ENCODE assay signal across 13 cellular contexts in the genomic region with DNA sequence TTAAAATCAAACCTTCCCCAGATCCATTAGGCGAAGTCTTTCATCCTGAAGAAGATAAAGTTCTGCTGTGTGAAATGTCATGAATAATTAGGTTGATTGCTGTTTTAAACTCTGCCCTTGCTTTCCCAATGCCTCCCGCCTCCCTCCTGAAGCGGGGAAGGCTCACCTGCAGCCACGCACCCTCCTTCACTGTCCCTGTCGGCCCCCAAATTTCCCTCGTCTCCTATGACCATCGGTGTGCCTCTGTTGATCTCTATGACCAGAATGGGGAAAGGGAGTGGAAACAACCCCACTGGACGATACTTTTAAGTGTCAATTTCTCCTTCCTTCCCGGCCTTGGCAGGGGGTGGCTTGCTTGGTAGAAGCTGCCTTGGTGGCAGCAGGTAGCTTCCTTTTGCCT. TPM values are rescaled to one million over a fixed set of nuclear protein-coding genes. Genes with fewer than 3 reads are reported as not detected.
DNase-seq lines count a peak whose midpoint lies in the region; ATAC-seq lines count a peak whose summit lies in the region.
"Had no signal": no experiment of that assay in that cellular context is flagged by ENCODE, and none has a peak within 500 bp of the region (broad histone marks: within the 10 kb centered on the region; RNA-seq: fewer than 3 reads in every experiment).

No MANE protein-coding gene starts in this region.

- peaks cover 0 to 11% (median 2%) of the 10 kb centered on the region in 3 experiments for H3K27me3 ChIP-seq in neuronal stem cell (ENCODE audit: control insufficient read depth in 3 of 3, insufficient read depth in 3 of 3, low read depth in 1 of 3, low read length in 3 of 3)
- H3K27me3 ChIP-seq: BLaER1 treated with 17β-estradiol and CSF1 and Interleukin-3, amounts not matched to agents 10 nM and 100 nM had no signal

- no peak for ATAC-seq in HG03342 (IDR thresholded peaks at IDR 0.05; ENCODE audit: unreplicated experiment)
- ATAC-seq: GM12878, HCT116 had no signal

- peak overlapping the region; percentile 13 for H3K27ac Mint-ChIP-seq in activated naive CD4-positive, alpha-beta T cell treated with anti-CD3 and anti-CD28 coated beads, Interleukin-2, amount 10 ng/mL, durations not matched to agents 7 days and 5 days
- peak overlapping the region; percentile 5 for H3K27ac Mint-ChIP-seq in dendritic cell treated with granulocyte-macrophage colony-stimulating factor and Interleukin-4, amounts not matched to agents 40 ng/mL and 50 ng/mL, for 4 days
- H3K27ac Mint-ChIP-seq: CD4-positive, CD25-positive, alpha-beta regulatory T cell had no signal

- no CpG with 5 or more reads among the region's 9 CpGs for WGBS in neuronal stem cell (ENCODE audit: extremely low coverage in 2 of 2, insufficient read length in 2 of 2, insufficient replicate concordance in 1 of 2), 2 donors

- H4K8ac ChIP-seq in neuronal stem cell (ENCODE audit: low read depth, low read length): no peak overlapping the region

- no peaks in the 10 kb centered on the region for H3K4me1 Mint-ChIP-seq in activated naive CD4-positive, alpha-beta T cell treated with anti-CD3 and anti-CD28 coated beads, Interleukin-2, amount 10 ng/mL, durations not matched to agents 7 days and 5 days
- H3K4me1 Mint-ChIP-seq in dendritic cell treated with granulocyte-macrophage colony-stimulating factor and Interleukin-4, amounts not matched to agents 40 ng/mL and 50 ng/mL, for 4 days (ENCODE audit: low read depth): peaks cover 37% of the 10 kb centered on the region
- H3K4me1 Mint-ChIP-seq: CD4-positive, CD25-positive, alpha-beta regulatory T cell had no signal

- intact Hi-C loops in dendritic cell treated with granulocyte-macrophage colony-stimulating factor and Interleukin-4, amounts not matched to agents 40 ng/mL and 50 ng/mL, for 4 days (cut with micrococcal nuclease): no loop called here

- H3K9me3 ChIP-seq in neuronal stem cell (replicated peaks in 1 of 2; ENCODE audit: control insufficient read depth in 2 of 2, insufficient read depth in 1 of 2, low read depth in 1 of 2, low read length in 2 of 2): no peaks in the 10 kb centered on the region
- H3K9me3 ChIP-seq: BLaER1 treated with 17β-estradiol and CSF1 and Interleukin-3, amounts not matched to agents 10 nM and 100 nM had no signal

- H3K9ac ChIP-seq in neuronal stem cell (ENCODE audit: low read depth, low read length, poor library complexity): no peak overlapping the region
- H3K9ac ChIP-seq: BLaER1 treated with 17β-estradiol and CSF1 and Interleukin-3, amounts not matched to agents 10 nM and 100 nM had no signal

- H2AK5ac ChIP-seq in neuronal stem cell (ENCODE audit: low read depth, low read length): peak overlapping the region; percentile 53

- H3K4ac ChIP-seq in neuronal stem cell (ENCODE audit: low read length): no peak overlapping the region

- peaks cover 14 to 20% of the 10 kb centered on the region in 2 donors for H3K4me1 ChIP-seq in neuronal stem cell (ENCODE audit: control insufficient read depth in 2 of 2, insufficient read depth in 1 of 2, low read depth in 1 of 2, low read length in 2 of 2)

- CTCF ChIA-PET in activated naive CD4-positive, alpha-beta T cell treated with anti-CD3 and anti-CD28 coated beads, Interleukin-2, amount 10 ng/mL, durations not matched to agents 7 days and 5 days (lab: Charles Lee): interaction anchor here (1.4 kb wide), 1 partner anchor 11 kb away, joined by 3 read pairs; no protein-coding TSS in a partner anchor

- H3K9me3 Mint-ChIP-seq in activated naive CD4-positive, alpha-beta T cell treated with anti-CD3 and anti-CD28 coated beads, Interleukin-2, amount 10 ng/mL, durations not matched to agents 7 days and 5 days: no peaks in the 10 kb centered on the region
- no peaks in the 10 kb centered on the region for H3K9me3 Mint-ChIP-seq in dendritic cell treated with granulocyte-macrophage colony-stimulating factor and Interleukin-4, amounts not matched to agents 40 ng/mL and 50 ng/mL, for 4 days
- H3K9me3 Mint-ChIP-seq: CD4-positive, CD25-positive, alpha-beta regulatory T cell had no signal

- DNase-seq in activated naive CD4-positive, alpha-beta T cell treated with anti-CD3 and anti-CD28 coated beads, Interleukin-2, amount 10 ng/mL, durations not matched to agents 7 days and 5 days: no peak
- no peak for DNase-seq in activated naive CD4-positive, alpha-beta T cell treated with Interleukin-2 at 50 U/mL for 16 hours
- DNase-seq in neuronal stem cell (ENCODE audit: low spot score) (no peak), EL (no peak), NCI-H1694 treated with DMSO at 0.1 percent for 48 hours (lab: John Stamatoyannopoulos, UW) (no peak)
- DNase-seq: ACHN; CD4-positive, CD25-positive, alpha-beta regulatory T cell; DMS 273 treated with DMSO at 0.1 percent for 48 hours had no signal

- no peak overlapping the region for H3K27ac ChIP-seq in neuronal stem cell (replicated peaks; ENCODE audit: low read length)

- H3K27me3 Mint-ChIP-seq in activated naive CD4-positive, alpha-beta T cell treated with anti-CD3 and anti-CD28 coated beads, Interleukin-2, amount 10 ng/mL, durations not matched to agents 7 days and 5 days: peaks cover 7% of the 10 kb centered on the region
- H3K27me3 Mint-ChIP-seq in dendritic cell treated with granulocyte-macrophage colony-stimulating factor and Interleukin-4, amounts not matched to agents 40 ng/mL and 50 ng/mL, for 4 days: peaks cover 45% of the 10 kb centered on the region

- peak overlapping the region; percentile 22 for H3K18ac ChIP-seq in neuronal stem cell (ENCODE audit: low read length)

- H3K79me1 ChIP-seq in neuronal stem cell (ENCODE audit: low read depth, low read length): peaks cover 2% of the 10 kb centered on the region

- H2BK120ac ChIP-seq in neuronal stem cell (ENCODE audit: low read depth, low read length): no peak overlapping the region

- no peak overlapping the region for H2BK12ac ChIP-seq in neuronal stem cell (ENCODE audit: low read length)

- no peak overlapping the region for H2BK15ac ChIP-seq in neuronal stem cell (ENCODE audit: low read length)

- H3K4me2 ChIP-seq in neuronal stem cell (ENCODE audit: insufficient read depth, low read length, poor library complexity, severe bottlenecking): no peak overlapping the region

- no peak overlapping the region for H3K23ac ChIP-seq in neuronal stem cell (ENCODE audit: low read depth, low read length, poor library complexity)

- no peak overlapping the region for H3K4me3 ChIP-seq in neuronal stem cell (ENCODE audit: low read length in 2 of 2)
- H3K4me3 ChIP-seq: BLaER1 treated with 17β-estradiol and CSF1 and Interleukin-3, amounts not matched to agents 10 nM and 100 nM; GM12878 had no signal

- H4K91ac ChIP-seq in neuronal stem cell (ENCODE audit: low read depth, low read length, poor library complexity): no peak overlapping the region

- H3K36me3 Mint-ChIP-seq in activated naive CD4-positive, alpha-beta T cell treated with anti-CD3 and anti-CD28 coated beads, Interleukin-2, amount 10 ng/mL, durations not matched to agents 7 days and 5 days: no peaks in the 10 kb centered on the region
- no peaks in the 10 kb centered on the region for H3K36me3 Mint-ChIP-seq in dendritic cell treated with granulocyte-macrophage colony-stimulating factor and Interleukin-4, amounts not matched to agents 40 ng/mL and 50 ng/mL, for 4 days (ENCODE audit: low read depth)
- H3K36me3 Mint-ChIP-seq: CD4-positive, CD25-positive, alpha-beta regulatory T cell had no signal

- no peaks in the 10 kb centered on the region for H3K36me3 ChIP-seq in neuronal stem cell (replicated peaks in 1 of 2; ENCODE audit: control insufficient read depth in 2 of 2, insufficient read depth in 2 of 2, low read length in 2 of 2)
- H3K36me3 ChIP-seq: BLaER1 treated with 17β-estradiol and CSF1 and Interleukin-3, amounts not matched to agents 10 nM and 100 nM had no signal

- H3K14ac ChIP-seq in neuronal stem cell (ENCODE audit: low read length): no peak overlapping the region

- no peak overlapping the region for H3K4me3 Mint-ChIP-seq in activated naive CD4-positive, alpha-beta T cell treated with anti-CD3 and anti-CD28 coated beads, Interleukin-2, amount 10 ng/mL, durations not matched to agents 7 days and 5 days
- no peak overlapping the region for H3K4me3 Mint-ChIP-seq in dendritic cell treated with granulocyte-macrophage colony-stimulating factor and Interleukin-4, amounts not matched to agents 40 ng/mL and 50 ng/mL, for 4 days
- H3K4me3 Mint-ChIP-seq: CD4-positive, CD25-positive, alpha-beta regulatory T cell had no signal

- no peak overlapping the region for H2BK5ac ChIP-seq in neuronal stem cell (ENCODE audit: low read length)

- H2AFZ ChIP-seq in neuronal stem cell (ENCODE audit: low read length): no peak overlapping the region

RNA-seq across cellular contexts. Expression of gene LHX4, which starts 35.1 kb away (rescaled TPM):
- polyA plus RNA-seq in neuronal stem cell (2013, experiment 1 of 2): 0.06 TPM
- polyA plus RNA-seq in neuronal stem cell (2013, experiment 2 of 2): 0.08 TPM
